Comparison of ENCODE assay signal across 2 cellular contexts in the genomic region with DNA sequence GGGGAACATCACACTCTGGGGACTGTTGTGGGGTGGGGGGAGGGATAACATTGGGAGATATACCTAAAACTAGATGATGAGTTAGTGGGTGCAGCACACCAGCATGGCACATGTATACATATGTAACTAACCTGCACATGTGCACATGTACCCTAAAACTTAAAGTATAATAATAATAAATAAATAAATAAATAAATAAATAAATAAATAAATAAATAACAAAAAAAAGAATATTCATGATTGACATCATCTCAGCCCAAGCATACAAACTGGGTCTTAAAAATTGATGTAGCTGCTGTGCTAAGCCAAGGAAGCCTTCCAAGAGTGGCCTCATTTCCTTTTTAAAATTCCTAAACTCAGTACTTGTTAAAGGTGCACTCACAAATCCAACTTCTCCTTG.
TF ChIP-seq lines count a peak whose summit lies in the region.

No MANE protein-coding gene starts in this region.

TF ChIP-seq in HEK293, 187 proteins besides CTCF, POLR2A, EP300 and RAD21 (continued from another document):
- 0 out of 2 replicates have a peak, but pooled peaks have one; percentile 14 for TF ChIP-seq ZNF629 (tag by site-specific recombination; IDR thresholded peaks at IDR 0.05)
- TF ChIP-seq ZNF518A (tag by site-specific recombination; conservative IDR thresholded peaks at IDR 0.05; ENCODE audit: low read depth) = peak; percentile 59; the same call in 1 of the 2 replicates
- TF ChIP-seq ZXDB (tag by site-specific recombination; IDR thresholded peaks at IDR 0.05) = 0 out of 2 replicates have a peak, but pooled peaks have one; percentile 16
- TF ChIP-seq, protein P1, sequence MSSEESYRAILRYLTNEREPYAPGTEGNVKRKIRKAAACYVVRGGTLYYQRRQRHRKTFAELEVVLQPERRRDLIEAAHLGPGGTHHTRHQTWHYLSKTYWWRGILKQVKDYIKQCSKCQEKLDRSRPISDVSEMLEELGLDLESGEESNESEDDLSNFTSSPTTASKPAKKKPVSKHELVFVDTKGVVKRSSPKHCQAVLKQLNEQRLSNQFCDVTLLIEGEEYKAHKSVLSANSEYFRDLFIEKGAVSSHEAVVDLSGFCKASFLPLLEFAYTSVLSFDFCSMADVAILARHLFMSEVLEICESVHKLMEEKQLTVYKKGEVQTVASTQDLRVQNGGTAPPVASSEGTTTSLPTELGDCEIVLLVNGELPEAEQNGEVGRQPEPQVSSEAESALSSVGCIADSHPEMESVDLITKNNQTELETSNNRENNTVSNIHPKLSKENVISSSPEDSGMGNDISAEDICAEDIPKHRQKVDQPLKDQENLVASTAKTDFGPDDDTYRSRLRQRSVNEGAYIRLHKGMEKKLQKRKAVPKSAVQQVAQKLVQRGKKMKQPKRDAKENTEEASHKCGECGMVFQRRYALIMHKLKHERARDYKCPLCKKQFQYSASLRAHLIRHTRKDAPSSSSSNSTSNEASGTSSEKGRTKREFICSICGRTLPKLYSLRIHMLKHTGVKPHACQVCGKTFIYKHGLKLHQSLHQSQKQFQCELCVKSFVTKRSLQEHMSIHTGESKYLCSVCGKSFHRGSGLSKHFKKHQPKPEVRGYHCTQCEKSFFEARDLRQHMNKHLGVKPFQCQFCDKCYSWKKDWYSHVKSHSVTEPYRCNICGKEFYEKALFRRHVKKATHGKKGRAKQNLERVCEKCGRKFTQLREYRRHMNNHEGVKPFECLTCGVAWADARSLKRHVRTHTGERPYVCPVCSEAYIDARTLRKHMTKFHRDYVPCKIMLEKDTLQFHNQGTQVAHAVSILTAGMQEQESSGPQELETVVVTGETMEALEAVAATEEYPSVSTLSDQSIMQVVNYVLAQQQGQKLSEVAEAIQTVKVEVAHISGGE (tag by site-specific recombination; conservative IDR thresholded peaks at IDR 0.05; ENCODE audit: low read depth) = peak; percentile 68
- TF ChIP-seq ZNF394 (tag by site-specific recombination; IDR thresholded peaks at IDR 0.05; ENCODE audit: borderline replicate concordance) = peak; percentile 73; the same call in 1 of the 2 replicates
- peak; percentile 46 for TF ChIP-seq ZNF623 (tag by site-specific recombination; IDR thresholded peaks at IDR 0.05)
- TF ChIP-seq ZNF426 (tag by site-specific recombination; IDR thresholded peaks at IDR 0.05) = peak; percentile 52
- 0 out of 2 replicates have a peak, but pooled peaks have one; percentile 39 for TF ChIP-seq ZBTB8A (tag by site-specific recombination; IDR thresholded peaks at IDR 0.05)

TF ChIP-seq in HepG2, 621 proteins besides CTCF, POLR2A, EP300 and RAD21:
- peak; percentile 33; the same call in 1 of the 2 replicates for TF ChIP-seq MNT (IDR thresholded peaks at IDR 0.05)
